Comparison of ENCODE assay signal across 23 cellular contexts in genomic region chr14:49401373-49401772, GRCh38.
"Had no signal": no experiment of that assay in that cellular context is flagged by ENCODE, and none has a peak within 500 bp of the region (broad histone marks: within the 10 kb centered on the region; RNA-seq: fewer than 3 reads in every experiment).

No MANE protein-coding gene starts in this region.

- H3K4me3 ChIP-seq: colonic mucosa, coronary artery, dorsolateral prefrontal cortex, esophagus muscularis mucosa, esophagus squamous epithelium, gastrocnemius medialis, gastroesophageal sphincter, heart left ventricle had no signal

- H3K9me3 ChIP-seq: colonic mucosa, esophagus muscularis mucosa, esophagus squamous epithelium, gastrocnemius medialis, gastroesophageal sphincter, heart left ventricle had no signal

- H3K4me1 ChIP-seq: colonic mucosa, esophagus squamous epithelium, foreskin keratinocyte, gastrocnemius medialis, heart left ventricle had no signal

- H3K36me3 ChIP-seq: colonic mucosa, esophagus muscularis mucosa, esophagus squamous epithelium, gastrocnemius medialis, gastroesophageal sphincter, heart left ventricle had no signal

- DNase-seq: colonic mucosa; cortex of kidney; dermis blood vessel endothelial cell; dorsolateral prefrontal cortex; effector CD4-positive, alpha-beta T cell; effector CD8-positive, alpha-beta T cell; effector memory CD4-positive, alpha-beta T cell; effector memory CD8-positive, alpha-beta T cell; endodermal cell; erythroblast; esophagus squamous epithelium; foreskin fibroblast; foreskin keratinocyte; foreskin melanocyte; gastrocnemius medialis; glutamatergic neuron; head of caudate nucleus; heart left ventricle had no signal

- H3K27me3 ChIP-seq: colonic mucosa, dorsolateral prefrontal cortex, esophagus muscularis mucosa, esophagus squamous epithelium, foreskin keratinocyte, gastrocnemius medialis, gastroesophageal sphincter, heart left ventricle had no signal

- H3K27ac ChIP-seq: colonic mucosa, coronary artery, dorsolateral prefrontal cortex, epithelial cell of prostate, esophagus muscularis mucosa, esophagus squamous epithelium, foreskin keratinocyte, gastrocnemius medialis, gastroesophageal sphincter, heart left ventricle had no signal

- ATAC-seq: effector memory CD8-positive, alpha-beta T cell; esophagus mucosa; foreskin keratinocyte; gastrocnemius medialis; gastroesophageal sphincter; heart left ventricle had no signal
